Comparison of ENCODE assay signal across 8 cellular contexts in genomic region chr14:23539209-23539866, GRCh38. TPM values are rescaled to one million over a fixed set of nuclear protein-coding genes. Genes with fewer than 3 reads are reported as not detected.
A peak's percentile ranks its signal among the peaks of the same experiment; 100 is the strongest.
DNase-seq lines count a peak whose midpoint lies in the region; ATAC-seq, FAIRE-seq and TF ChIP-seq lines count a peak whose summit lies in the region.

No MANE protein-coding gene starts in this region.

- CTCF ChIA-PET in H1 (lab: Charles Lee; ENCODE audit: partially characterized antibody): interaction anchor here (0.5 to 70.5 kb wide), 9 partner anchors 12 to 194 kb away, joined by 3 to 2092 read pairs (median 7); partner anchors contain the start of genes AP1G2, NGDN, THTPA and ZFHX2

- no peak overlapping the region for H3K23ac ChIP-seq in H1 (ENCODE audit: insufficient read length)
- H3K23ac ChIP-seq in mesenchymal stem cell (ENCODE audit: low read length in 2 of 2): no peak overlapping the region

- TF ChIP-seq EP300 in H1 (IDR thresholded peaks at IDR 0.05; ENCODE audit: borderline replicate concordance in 1 of 2, low read depth in 2 of 2, low read length in 2 of 2): peak in 1 of 2 experiments; percentile 59; a peak in 1 of 3 replicates

- peak; percentile 73 to 87 for TF ChIP-seq RAD21 in H1 (IDR thresholded peaks at IDR 0.05 in 1 of 2, conservative IDR thresholded peaks at IDR 0.05 in 1 of 2; ENCODE audit: low read depth in 2 of 2, low read length in 2 of 2)

- H3K18ac ChIP-seq in H1 (ENCODE audit: extremely low read depth, low read length) (peak overlapping the region; percentile 97), mesenchymal stem cell (ENCODE audit: low read depth in 1 of 2, low read length in 2 of 2) (no peak overlapping the region)

- H3K4me3 ChIP-seq in cardiac muscle cell (no peak overlapping the region), H1 (ENCODE audit: extremely low read depth in 1 of 4, insufficient read depth in 2 of 4, low read depth in 3 of 4, low read length in 4 of 4) (peak overlapping the region; percentile 53 to 72 (median 62); a peak in 7 of 8 replicates), mesenchymal stem cell (ENCODE audit: insufficient read depth in 1 of 2, low read depth in 1 of 2, low read length in 2 of 2) (peak overlapping the region in 1 of 2 experiments; percentile 8)

- H3K23me2 ChIP-seq in H1 (ENCODE audit: low read depth, low read length): peaks cover 17% of the 10 kb centered on the region

- no peak overlapping the region for H3K27ac ChIP-seq in cardiac muscle cell
- peak overlapping the region; percentile 97 for H3K27ac ChIP-seq in H1 (ENCODE audit: low read depth, low read length)
- H3K27ac ChIP-seq in mesenchymal stem cell (ENCODE audit: low read length, poor library complexity, severe bottlenecking): no peak overlapping the region

- H3K27me3 ChIP-seq in cardiac muscle cell (no peaks in the 10 kb centered on the region), H1 (replicated peaks in 1 of 4; ENCODE audit: control insufficient read depth in 3 of 4, extremely low read depth in 1 of 4, insufficient read depth in 3 of 4, low read length in 3 of 4) (no peaks in the 10 kb centered on the region), mesenchymal stem cell (ENCODE audit: control insufficient read depth in 1 of 2, insufficient read depth in 1 of 2, low read length in 2 of 2) (no peaks in the 10 kb centered on the region)

- no peaks in the 10 kb centered on the region for H4K20me1 ChIP-seq in H1 (replicated peaks in 1 of 2; ENCODE audit: control insufficient read depth in 1 of 2, insufficient read depth in 2 of 2, low read length in 2 of 2)

- H2BK5ac ChIP-seq in H1 (ENCODE audit: low read depth, low read length): peak overlapping the region; percentile 96
- no peak overlapping the region for H2BK5ac ChIP-seq in mesenchymal stem cell (ENCODE audit: low read depth, low read length, poor library complexity, severe bottlenecking)

- ATAC-seq in Right ventricle myocardium inferior (no peak), HG03520 (IDR thresholded peaks at IDR 0.05; ENCODE audit: unreplicated experiment) (no peak), HG03342 (IDR thresholded peaks at IDR 0.05; ENCODE audit: unreplicated experiment) (no peak)

- H3K9me3 ChIP-seq in cardiac muscle cell (ENCODE audit: low read depth) (no peaks in the 10 kb centered on the region), H1 (ENCODE audit: insufficient read depth in 2 of 2, low read depth in 1 of 2, low read length in 1 of 2) (no peaks in the 10 kb centered on the region), mesenchymal stem cell (ENCODE audit: control insufficient read depth, low read length) (no peaks in the 10 kb centered on the region)

- peak overlapping the region; percentile 64 for H4K5ac ChIP-seq in H1 (ENCODE audit: insufficient read length, low read depth, low read length)

- H2AFZ ChIP-seq in H1 (ENCODE audit: low read length) (no peak overlapping the region), mesenchymal stem cell (ENCODE audit: low read depth, low read length) (no peak overlapping the region)

- TF ChIP-seq CTCF in cardiac muscle cell (IDR thresholded peaks at IDR 0.05; ENCODE audit: low read depth, low read length) (peak; percentile 77), H1 (IDR thresholded peaks at IDR 0.05; ENCODE audit: control extremely low read depth in 1 of 3, insufficient read depth in 1 of 3, low read depth in 1 of 3, low read length in 3 of 3) (peak; percentile 52 to 92 (median 85))

- H3K9ac ChIP-seq in H1 (replicated peaks in 1 of 4; ENCODE audit: extremely low read depth in 1 of 4, low read depth in 3 of 4, low read length in 3 of 4): peak overlapping the region in 3 of 4 experiments; percentile 13 to 93 (median 51); a peak in 6 of 7 replicates
- H3K9ac ChIP-seq in mesenchymal stem cell (ENCODE audit: low read length): peak overlapping the region; percentile 12

- intact Hi-C loops in Right ventricle myocardium inferior (cut with DNase I): no loop called here

- FAIRE-seq in H1 (lab: Jason Lieb, UNC): peak; percentile 97

- H2AK5ac ChIP-seq in H1 (ENCODE audit: low read depth, low read length) (peak overlapping the region; percentile 66), mesenchymal stem cell (ENCODE audit: low read length, severe bottlenecking) (no peak overlapping the region)

- H4K91ac ChIP-seq in H1 (replicated peaks; ENCODE audit: insufficient read length, low read length): peak overlapping the region; percentile 86
- H4K91ac ChIP-seq in mesenchymal stem cell (ENCODE audit: low read length): no peak overlapping the region

- no peak overlapping the region for H4K8ac ChIP-seq in H1 (ENCODE audit: extremely low read depth, insufficient read depth, low read length)
- no peak overlapping the region for H4K8ac ChIP-seq in mesenchymal stem cell (ENCODE audit: low read length)

- H3K36me3 ChIP-seq in cardiac muscle cell (no peaks in the 10 kb centered on the region), H1 (ENCODE audit: control insufficient read depth in 2 of 4, insufficient read depth in 4 of 4, low read length in 3 of 4) (peaks cover 0 to 18% (median 4%) of the 10 kb centered on the region in 4 experiments; a peak in 3 of 8 replicates), mesenchymal stem cell (ENCODE audit: control insufficient read depth in 1 of 2, insufficient read depth in 2 of 2, low read depth in 1 of 2, low read length in 2 of 2) (peaks cover 0 to 12% of the 10 kb centered on the region in 2 experiments)

- 9% methylated on average over 7 of the region's 7 CpGs; no CpG with 5 or more reads in 1 of the 2 experiments for WGBS in H1 (ENCODE audit: extremely low coverage in 1 of 2, insufficient coverage in 1 of 2, insufficient read length in 1 of 2, insufficient replicate concordance in 2 of 2, low coverage in 1 of 2, low lambda C conversion rate in 2 of 2, missing lambda C conversion rate in 1 of 2), 2 experiments
- 29% methylated on average over 7 of the region's 7 CpGs for WGBS in mesenchymal stem cell

- H2BK20ac ChIP-seq in H1 (ENCODE audit: low read length): peak overlapping the region; percentile 93

- peak overlapping the region; percentile 50 for H3K4ac ChIP-seq in H1 (replicated peaks; ENCODE audit: insufficient read length, low read depth, low read length)
- H3K4ac ChIP-seq in mesenchymal stem cell (ENCODE audit: low read depth in 1 of 2, low read length in 2 of 2): no peak overlapping the region

- H2BK12ac ChIP-seq in H1 (ENCODE audit: low read depth, low read length): peak overlapping the region; percentile 77
- no peak overlapping the region for H2BK12ac ChIP-seq in mesenchymal stem cell (ENCODE audit: low read length in 2 of 2)

- TF ChIP-seq POLR2A in H1 (IDR thresholded peaks at IDR 0.05; ENCODE audit: control extremely low read depth in 1 of 2, low read depth in 2 of 2, low read length in 2 of 2): peak; percentile 76 to 83

- peaks cover 11% of the 10 kb centered on the region for H3K4me1 ChIP-seq in cardiac muscle cell (ENCODE audit: low read depth)
- peaks cover 8 to 24% (median 16%) of the 10 kb centered on the region in 4 experiments for H3K4me1 ChIP-seq in H1 (replicated peaks in 1 of 4; ENCODE audit: control insufficient read depth in 3 of 4, insufficient read depth in 4 of 4, low read length in 3 of 4)
- H3K4me1 ChIP-seq in mesenchymal stem cell (ENCODE audit: control insufficient read depth, insufficient read depth, low read depth, low read length): peaks cover 5% of the 10 kb centered on the region

- H2BK15ac ChIP-seq in H1 (ENCODE audit: low read length): no peak overlapping the region
- no peak overlapping the region for H2BK15ac ChIP-seq in mesenchymal stem cell (ENCODE audit: low read depth, poor library complexity, severe bottlenecking)

- H3K79me1 ChIP-seq in H1 (ENCODE audit: low read depth, low read length) (peaks cover 6% of the 10 kb centered on the region), mesenchymal stem cell (replicated peaks; ENCODE audit: low read length, poor library complexity, severe bottlenecking) (peaks cover 3% of the 10 kb centered on the region)

- peak overlapping the region; percentile 96 to 99 for H3K4me2 ChIP-seq in H1 (ENCODE audit: insufficient read depth in 1 of 2, low read depth in 2 of 2, low read length in 2 of 2)
- H3K4me2 ChIP-seq in mesenchymal stem cell (ENCODE audit: low read length, poor library complexity, severe bottlenecking): no peak overlapping the region

- H3K14ac ChIP-seq in H1 (ENCODE audit: insufficient read length): no peak overlapping the region
- no peak overlapping the region for H3K14ac ChIP-seq in mesenchymal stem cell (ENCODE audit: low read length in 2 of 2)

- peak; percentile 59 to 83 for DNase-seq in cardiac muscle cell (ENCODE audit: low read depth in 1 of 2, low spot score in 1 of 2)
- no peak for DNase-seq in Right ventricle myocardium inferior (ENCODE audit: missing footprints)
- peak; percentile 78 for DNase-seq in HuH-7.5 (ENCODE audit: low spot score)
- peak; percentile 58 for DNase-seq in SHP77 treated with DMSO at 0.1 percent for 48 hours (lab: John Stamatoyannopoulos, UW)
- peak in 1 of 2 experiments; percentile 79 for DNase-seq in H1 (ENCODE audit: low read depth in 1 of 2, low spot score in 2 of 2)
- DNase-seq in mesenchymal stem cell: peak; percentile 50

- peak overlapping the region; percentile 69 for H3K56ac ChIP-seq in H1 (replicated peaks; ENCODE audit: insufficient read length, low read depth, low read length)

- peaks cover 3 to 33% of the 10 kb centered on the region in 2 experiments; a peak in 2 of 4 replicates for H3K79me2 ChIP-seq in H1 (ENCODE audit: control insufficient read depth in 1 of 2, insufficient read depth in 2 of 2, low read length in 2 of 2)

- peak overlapping the region; percentile 8 for H2BK120ac ChIP-seq in H1 (replicated peaks; ENCODE audit: low read depth, low read length)
- no peak overlapping the region for H2BK120ac ChIP-seq in mesenchymal stem cell (ENCODE audit: low read depth, low read length)

- POLR2A ChIA-PET in H1 (lab: Charles Lee; ENCODE audit: partially characterized antibody): interaction anchor here (0.7 to 52.7 kb wide), 9 partner anchors 8 to 567 kb away, joined by 3 to 1523 read pairs (median 4); partner anchors contain the start of genes AP1G2, NGDN, THTPA and ZFHX2

RNA-seq across cellular contexts. Expression of gene ZFHX2, which starts 12.2 kb away (rescaled TPM):
- total RNA-seq in cardiac muscle cell (3.9 and 4.2 TPM in 2 replicates), Right ventricle myocardium inferior (0.60 TPM)
- polyA plus RNA-seq in cardiac muscle cell (5.6 TPM in 2 replicates), H1 (2011; rRNA removed) (2.7 and 3.7 TPM in 2 replicates)
- 27.0 and 28.6 TPM in 2 replicates for total RNA-seq in H1 (2021; fragmentation: NEBNext Ultra II Directional; extraction: Animal tissue kit (Norgen Biotek cat#: 25700))
- 1.7 TPM for polyA plus RNA-seq in H1 (2011; cell fraction: cytosol; rRNA removed)
- 7.3 TPM for polyA plus RNA-seq in H1 (2011; cell fraction: nucleus; rRNA removed)
- polyA plus RNA-seq in H1 (2012, experiment 1 of 2): 14.7 to 22.4 TPM (median 19.8 TPM) in 4 replicates
- polyA plus RNA-seq in H1 (2012, experiment 2 of 2): 7.9 TPM
- polyA plus RNA-seq in H1 (2013, experiment 1 of 2): 13.2 TPM
- polyA plus RNA-seq in H1 (2013, experiment 2 of 2): 12.1 TPM
- 6.0 and 8.5 TPM in 2 replicates for polyA minus RNA-seq in H1 (2011; rRNA and poly(A)+ RNA removed)
- polyA minus RNA-seq in H1 (2011; cell fraction: cytosol; rRNA and poly(A)+ RNA removed): 15.5 TPM
- 13.7 TPM for polyA minus RNA-seq in H1 (2011; cell fraction: nucleus; rRNA and poly(A)+ RNA removed)
- 0.19 TPM for polyA plus RNA-seq in mesenchymal stem cell (2013, experiment 1 of 2)
- 0.23 TPM for polyA plus RNA-seq in mesenchymal stem cell (2013, experiment 2 of 2)

RNA-seq across cellular contexts. Expression of gene THTPA, which starts 16.7 kb away (rescaled TPM):
- total RNA-seq in cardiac muscle cell (47.6 and 58.6 TPM in 2 replicates), Right ventricle myocardium inferior (16.0 TPM)
- polyA plus RNA-seq in cardiac muscle cell (31.3 and 45.2 TPM in 2 replicates), H1 (2011; rRNA removed) (19.0 and 23.4 TPM in 2 replicates)
- 14.8 and 16.6 TPM in 2 replicates for total RNA-seq in H1 (2021; fragmentation: NEBNext Ultra II Directional; extraction: Animal tissue kit (Norgen Biotek cat#: 25700))
- 16.2 TPM for polyA plus RNA-seq in H1 (2011; cell fraction: cytosol; rRNA removed)
- 16.0 TPM for polyA plus RNA-seq in H1 (2011; cell fraction: nucleus; rRNA removed)
- 14.7 to 21.8 TPM (median 19.2 TPM) in 4 replicates for polyA plus RNA-seq in H1 (2012, experiment 1 of 2)
- polyA plus RNA-seq in H1 (2012, experiment 2 of 2): 25.1 TPM
- polyA plus RNA-seq in H1 (2013, experiment 1 of 2): 7.0 TPM
- 8.4 TPM for polyA plus RNA-seq in H1 (2013, experiment 2 of 2)
- 16.4 and 30.4 TPM in 2 replicates for polyA minus RNA-seq in H1 (2011; rRNA and poly(A)+ RNA removed)
- 6.2 TPM for polyA minus RNA-seq in H1 (2011; cell fraction: cytosol; rRNA and poly(A)+ RNA removed)
- polyA minus RNA-seq in H1 (2011; cell fraction: nucleus; rRNA and poly(A)+ RNA removed): 14.0 TPM
- polyA plus RNA-seq in mesenchymal stem cell (2013, experiment 1 of 2): 7.2 TPM
- 7.1 TPM for polyA plus RNA-seq in mesenchymal stem cell (2013, experiment 2 of 2)

RNA-seq across cellular contexts. Expression of gene AP1G2, which starts 28.3 kb away (rescaled TPM):
- total RNA-seq in cardiac muscle cell (61.2 and 123 TPM in 2 replicates), Right ventricle myocardium inferior (15.5 TPM)
- polyA plus RNA-seq in cardiac muscle cell (141 and 168 TPM in 2 replicates), H1 (2011; rRNA removed) (134 and 162 TPM in 2 replicates)
- total RNA-seq in H1 (2021; fragmentation: NEBNext Ultra II Directional; extraction: Animal tissue kit (Norgen Biotek cat#: 25700)): 70.1 and 70.9 TPM in 2 replicates
- polyA plus RNA-seq in H1 (2011; cell fraction: cytosol; rRNA removed): 149 TPM
- 1,259 TPM for polyA plus RNA-seq in H1 (2011; cell fraction: nucleus; rRNA removed)
- 88.4 to 117 TPM (median 102 TPM) in 4 replicates for polyA plus RNA-seq in H1 (2012, experiment 1 of 2)
- polyA plus RNA-seq in H1 (2012, experiment 2 of 2): 65.4 TPM
- polyA plus RNA-seq in H1 (2013, experiment 1 of 2): 65.1 TPM
- polyA plus RNA-seq in H1 (2013, experiment 2 of 2): 60.0 TPM
- 116 and 124 TPM in 2 replicates for polyA minus RNA-seq in H1 (2011; rRNA and poly(A)+ RNA removed)
- 57.8 TPM for polyA minus RNA-seq in H1 (2011; cell fraction: cytosol; rRNA and poly(A)+ RNA removed)
- 206 TPM for polyA minus RNA-seq in H1 (2011; cell fraction: nucleus; rRNA and poly(A)+ RNA removed)
- 33.4 TPM for polyA plus RNA-seq in mesenchymal stem cell (2013, experiment 1 of 2)
- polyA plus RNA-seq in mesenchymal stem cell (2013, experiment 2 of 2): 33.4 TPM

RNA-seq across cellular contexts. Expression of gene JPH4, which starts 39.3 kb away (rescaled TPM):
- total RNA-seq in cardiac muscle cell (0.39 and 0.63 TPM in 2 replicates), Right ventricle myocardium inferior (0.24 TPM)
- polyA plus RNA-seq in cardiac muscle cell (0.53 and 1.4 TPM in 2 replicates), H1 (2011; rRNA removed) (23.9 and 35.0 TPM in 2 replicates)
- total RNA-seq in H1 (2021; fragmentation: NEBNext Ultra II Directional; extraction: Animal tissue kit (Norgen Biotek cat#: 25700)): 46.4 and 46.7 TPM in 2 replicates
- 31.2 TPM for polyA plus RNA-seq in H1 (2011; cell fraction: cytosol; rRNA removed)
- polyA plus RNA-seq in H1 (2011; cell fraction: nucleus; rRNA removed): 48.6 TPM
- polyA plus RNA-seq in H1 (2012, experiment 1 of 2): 20.3 to 33.0 TPM (median 27.2 TPM) in 4 replicates
- polyA plus RNA-seq in H1 (2012, experiment 2 of 2): 23.3 TPM
- polyA plus RNA-seq in H1 (2013, experiment 1 of 2): 23.9 TPM
- 23.3 TPM for polyA plus RNA-seq in H1 (2013, experiment 2 of 2)
- polyA minus RNA-seq in H1 (2011; rRNA and poly(A)+ RNA removed): 11.2 and 13.2 TPM in 2 replicates
- 19.1 TPM for polyA minus RNA-seq in H1 (2011; cell fraction: cytosol; rRNA and poly(A)+ RNA removed)
- 24.3 TPM for polyA minus RNA-seq in H1 (2011; cell fraction: nucleus; rRNA and poly(A)+ RNA removed)
- 0.04 TPM for polyA plus RNA-seq in mesenchymal stem cell (2013, experiment 1 of 2)
- polyA plus RNA-seq in mesenchymal stem cell (2013, experiment 2 of 2): 0.03 TPM
